In the genomic region with DNA sequence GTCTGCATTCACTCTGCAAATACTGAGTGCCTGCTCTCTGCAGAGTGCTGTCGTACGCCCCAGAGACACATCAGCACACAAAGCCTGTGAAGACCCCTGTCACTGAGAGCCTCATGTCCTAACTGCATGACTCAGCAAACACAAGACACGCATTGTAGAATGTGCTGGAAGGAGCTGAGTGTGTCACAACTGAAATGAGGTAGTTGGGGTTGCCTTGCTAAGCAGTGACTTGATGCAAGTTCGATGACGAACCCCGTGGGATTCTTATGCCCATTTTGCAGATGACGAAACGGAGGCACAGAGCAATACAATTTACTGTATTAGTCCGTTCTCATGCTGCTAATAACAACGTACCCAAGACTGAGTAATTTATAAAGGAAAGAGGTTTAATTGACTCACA, we compare ENCODE assay signal across 18 cellular contexts.
"Had no signal": no experiment of that assay in that cellular context is flagged by ENCODE, and none has a peak within 500 bp of the region (broad histone marks: within the 10 kb centered on the region; RNA-seq: fewer than 3 reads in every experiment).

No MANE protein-coding gene starts in this region.

- H3K27ac ChIP-seq: foreskin keratinocyte, prostate gland, suprapubic skin had no signal

- H3K36me3 Mint-ChIP-seq: activated naive CD8-positive, alpha-beta T cell had no signal

- H3K4me1 Mint-ChIP-seq: activated B cell treated with CpG ODN at 0.5 μM for 24 hours, T-helper 17 cell had no signal

- H3K4me2 ChIP-seq: smooth muscle cell had no signal

- H3K9me3 ChIP-seq: prostate gland, suprapubic skin had no signal

- H3K4me3 ChIP-seq: prostate gland, smooth muscle cell, suprapubic skin had no signal

- ATAC-seq: esophagus mucosa; foreskin keratinocyte; right cardiac atrium; stimulated activated naive CD8-positive, alpha-beta T cell treated with anti-CD3 and anti-CD28 coated beads, Interleukin-15, Interleukin-2, amounts not matched to agents 100 U/mL and 50 U/mL, for 24 hours; T-helper 17 cell had no signal

- H3K27me3 ChIP-seq: foreskin keratinocyte, suprapubic skin had no signal

- DNase-seq: activated B cell treated with CpG ODN at 0.5 μM for 24 hours; activated CD4-positive, alpha-beta T cell treated with anti-CD3 and anti-CD28 coated beads for 48 hours; activated CD8-positive, alpha-beta memory T cell treated with anti-CD3 and anti-CD28 coated beads, Interleukin-2, amount 50 U/mL, for 48 hours; activated gamma-delta T cell treated with Interleukin-2 at 50 U/mL for 16 hours; amniotic stem cell; caudate nucleus; foreskin keratinocyte; glutamatergic neuron; right cardiac atrium; stimulated activated naive CD8-positive, alpha-beta T cell treated with anti-CD3 and anti-CD28 coated beads, Interleukin-15, Interleukin-2, amounts not matched to agents 100 U/mL and 50 U/mL, for 24 hours; T-helper 17 cell; trophoblast cell had no signal

- H3K36me3 ChIP-seq: prostate gland, suprapubic skin had no signal

- H3K4me3 Mint-ChIP-seq: activated B cell treated with CpG ODN at 0.5 μM for 24 hours; activated naive CD8-positive, alpha-beta T cell; nephron; T-helper 17 cell had no signal

- H3K27ac Mint-ChIP-seq: activated B cell treated with CpG ODN at 0.5 μM for 24 hours; activated naive CD8-positive, alpha-beta T cell; nephron; T-helper 17 cell had no signal
